ENCODE assay signal across 17 cellular contexts in the genomic region with DNA sequence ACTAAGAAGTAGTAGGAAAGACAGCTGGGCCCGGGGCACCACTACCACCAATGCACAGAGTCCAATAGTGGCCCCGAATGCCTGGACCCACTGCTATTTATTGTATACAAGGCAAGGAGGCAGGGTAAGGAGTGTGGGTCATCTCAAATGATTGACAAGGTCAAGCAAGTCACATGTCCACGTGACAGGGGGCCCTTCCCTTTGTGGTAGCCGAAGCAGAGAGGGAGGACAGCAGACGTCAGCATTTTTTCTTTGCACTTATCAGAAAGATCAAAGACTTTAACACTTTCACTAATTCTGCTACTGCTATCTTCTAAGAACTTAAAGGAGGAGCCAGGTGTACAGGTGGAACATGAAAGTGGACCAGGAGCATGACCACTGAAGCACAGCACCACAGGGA. TPM values are rescaled to one million over a fixed set of nuclear protein-coding genes. Genes with fewer than 3 reads are reported as not detected.
A peak's percentile ranks its signal among the peaks of the same experiment; 100 is the strongest.
DNase-seq lines count a peak whose midpoint lies in the region; FAIRE-seq and TF ChIP-seq lines count a peak whose summit lies in the region.
"Had no signal": no experiment of that assay in that cellular context is flagged by ENCODE, and none has a peak within 500 bp of the region (broad histone marks: within the 10 kb centered on the region; RNA-seq: fewer than 3 reads in every experiment).

No MANE protein-coding gene starts in this region.

- DNase-seq in activated CD4-positive, alpha-beta memory T cell treated with anti-CD3 and anti-CD28 coated beads, Interleukin-2, amount 10 ng/mL, durations not matched to agents 7 days and 5 days: no peak
- DNase-seq in activated CD4-positive, alpha-beta memory T cell treated with anti-CD3 and anti-CD28 coated beads for 36 hours: no peak
- DNase-seq in Caco-2: peak; percentile 28 to 46
- no peak for DNase-seq in bronchial epithelial cell (ENCODE audit: low read depth)
- no peak for DNase-seq in progenitor cell of endocrine pancreas (ENCODE audit: low spot score, unreplicated experiment)
- DNase-seq in NAMALWA (ENCODE audit: low spot score): no peak
- DNase-seq in activated CD4-positive, alpha-beta T cell treated with anti-CD3 and anti-CD28 coated beads, Interleukin-2, amount 10 ng/mL, durations not matched to agents 24 days and 14 days: no peak
- no peak for DNase-seq in activated naive CD4-positive, alpha-beta T cell (lab: John Stamatoyannopoulos, UW)
- DNase-seq: ACHN; C1 segment of cervical spinal cord; CD4-positive, alpha-beta memory T cell; COR-L47; GF-D8 had no signal

- no peaks in the 10 kb centered on the region for H3K4me1 ChIP-seq in Caco-2
- H3K4me1 ChIP-seq: HAP-1 had no signal

- FAIRE-seq in bronchial epithelial cell (lab: Jason Lieb, UNC): peak; percentile 66
- FAIRE-seq: GM19239, H1 had no signal

- BruUV-seq in Caco-2 (replicated peaks; lab: Mats Ljungman, UMichigan): no TSS peak

- peaks cover 29% of the 10 kb centered on the region for H3K4me1 Mint-ChIP-seq in activated CD4-positive, alpha-beta memory T cell treated with anti-CD3 and anti-CD28 coated beads, Interleukin-2, amount 10 ng/mL, durations not matched to agents 7 days and 5 days
- H3K4me1 Mint-ChIP-seq in activated CD4-positive, alpha-beta memory T cell treated with anti-CD3 and anti-CD28 coated beads for 36 hours (ENCODE audit: low read depth): peaks cover 30% of the 10 kb centered on the region
- no peaks in the 10 kb centered on the region for H3K4me1 Mint-ChIP-seq in Caco-2 (ENCODE audit: low read depth, unreplicated experiment)
- H3K4me1 Mint-ChIP-seq in progenitor cell of endocrine pancreas (ENCODE audit: low read depth): no peaks in the 10 kb centered on the region
- H3K4me1 Mint-ChIP-seq in activated CD4-positive, alpha-beta T cell treated with anti-CD3 and anti-CD28 coated beads, Interleukin-2, amount 10 ng/mL, durations not matched to agents 24 days and 14 days: peaks cover 20% of the 10 kb centered on the region

- H3K9me3 ChIP-seq in Caco-2: no peaks in the 10 kb centered on the region
- H3K9me3 ChIP-seq: HAP-1 had no signal

- intact Hi-C loops in activated CD4-positive, alpha-beta memory T cell treated with anti-CD3 and anti-CD28 coated beads for 36 hours (cut with micrococcal nuclease): no loop called here
- intact Hi-C loops in Caco-2 (cut with micrococcal nuclease; ENCODE audit: unreplicated experiment): no loop called here
- intact Hi-C loops in activated CD4-positive, alpha-beta T cell treated with anti-CD3 and anti-CD28 coated beads, Interleukin-2, amount 10 ng/mL, durations not matched to agents 24 days and 14 days (cut with micrococcal nuclease): no loop called here

- TF ChIP-seq CTCF in Caco-2 (IDR thresholded peaks at IDR 0.05; ENCODE audit: insufficient read depth in 1 of 2, low read depth in 1 of 2, low read length in 1 of 2, severe bottlenecking in 1 of 2, unreplicated experiment in 1 of 2) (no peak), bronchial epithelial cell (IDR thresholded peaks at IDR 0.05; ENCODE audit: insufficient read depth, low read length, severe bottlenecking) (no peak), progenitor cell of endocrine pancreas (IDR thresholded peaks at IDR 0.05; ENCODE audit: unreplicated experiment) (no peak)

- no peaks in the 10 kb centered on the region for H3K27me3 Mint-ChIP-seq in activated CD4-positive, alpha-beta memory T cell treated with anti-CD3 and anti-CD28 coated beads, Interleukin-2, amount 10 ng/mL, durations not matched to agents 7 days and 5 days
- H3K27me3 Mint-ChIP-seq in activated CD4-positive, alpha-beta memory T cell treated with anti-CD3 and anti-CD28 coated beads for 36 hours: no peaks in the 10 kb centered on the region
- H3K27me3 Mint-ChIP-seq in Caco-2 (ENCODE audit: insufficient read depth, unreplicated experiment) (no peaks in the 10 kb centered on the region), progenitor cell of endocrine pancreas (no peaks in the 10 kb centered on the region)
- H3K27me3 Mint-ChIP-seq in activated CD4-positive, alpha-beta T cell treated with anti-CD3 and anti-CD28 coated beads, Interleukin-2, amount 10 ng/mL, durations not matched to agents 24 days and 14 days: no peaks in the 10 kb centered on the region
- H3K27me3 Mint-ChIP-seq: B cell; CD4-positive, alpha-beta memory T cell had no signal

- H3K36me3 ChIP-seq in Caco-2 (ENCODE audit: control insufficient read depth, insufficient read depth, low read length) (no peaks in the 10 kb centered on the region), bronchial epithelial cell (ENCODE audit: control insufficient read depth, insufficient read depth, low read length) (peaks cover 16% of the 10 kb centered on the region)

- H3K27ac Mint-ChIP-seq in activated CD4-positive, alpha-beta memory T cell treated with anti-CD3 and anti-CD28 coated beads, Interleukin-2, amount 10 ng/mL, durations not matched to agents 7 days and 5 days: peak overlapping the region; percentile 1
- no peak overlapping the region for H3K27ac Mint-ChIP-seq in activated CD4-positive, alpha-beta memory T cell treated with anti-CD3 and anti-CD28 coated beads for 36 hours
- H3K27ac Mint-ChIP-seq in Caco-2 (ENCODE audit: unreplicated experiment) (no peak overlapping the region), progenitor cell of endocrine pancreas (peak overlapping the region; percentile 42)
- no peak overlapping the region for H3K27ac Mint-ChIP-seq in activated CD4-positive, alpha-beta T cell treated with anti-CD3 and anti-CD28 coated beads, Interleukin-2, amount 10 ng/mL, durations not matched to agents 24 days and 14 days
- H3K27ac Mint-ChIP-seq: B cell had no signal

- H3K4me3 ChIP-seq in Caco-2 (ENCODE audit: low read depth, low read length): no peak overlapping the region
- H3K4me3 ChIP-seq in bronchial epithelial cell (ENCODE audit: low read depth, low read length): no peak overlapping the region
- H3K4me3 ChIP-seq: HAP-1 had no signal

- H3K9me3 Mint-ChIP-seq in activated CD4-positive, alpha-beta memory T cell treated with anti-CD3 and anti-CD28 coated beads, Interleukin-2, amount 10 ng/mL, durations not matched to agents 7 days and 5 days: no peaks in the 10 kb centered on the region
- H3K9me3 Mint-ChIP-seq in activated CD4-positive, alpha-beta memory T cell treated with anti-CD3 and anti-CD28 coated beads for 36 hours: no peaks in the 10 kb centered on the region
- H3K9me3 Mint-ChIP-seq in Caco-2 (ENCODE audit: unreplicated experiment) (no peaks in the 10 kb centered on the region), progenitor cell of endocrine pancreas (ENCODE audit: low read depth) (no peaks in the 10 kb centered on the region)
- no peaks in the 10 kb centered on the region for H3K9me3 Mint-ChIP-seq in activated CD4-positive, alpha-beta T cell treated with anti-CD3 and anti-CD28 coated beads, Interleukin-2, amount 10 ng/mL, durations not matched to agents 24 days and 14 days
- H3K9me3 Mint-ChIP-seq: CD4-positive, alpha-beta memory T cell had no signal

- CTCF ChIA-PET in activated CD4-positive, alpha-beta memory T cell treated with anti-CD3 and anti-CD28 coated beads, Interleukin-2, amount 10 ng/mL, durations not matched to agents 7 days and 5 days (lab: Charles Lee): no interaction called here
- CTCF ChIA-PET in activated CD4-positive, alpha-beta memory T cell treated with anti-CD3 and anti-CD28 coated beads for 36 hours (lab: Charles Lee): interaction anchor here (1.9 kb wide), 1 partner anchor 8 kb away, joined by 8 read pairs; no protein-coding TSS in a partner anchor
- CTCF ChIA-PET in Caco-2 (lab: Charles Lee): no interaction called here

- no peaks in the 10 kb centered on the region for H3K27me3 ChIP-seq in Caco-2 (replicated peaks; ENCODE audit: control insufficient read depth, insufficient read depth, low read length)
- H3K27me3 ChIP-seq in bronchial epithelial cell (ENCODE audit: control insufficient read depth, insufficient read depth, low read length): no peaks in the 10 kb centered on the region

- POLR2A ChIA-PET in activated CD4-positive, alpha-beta memory T cell treated with anti-CD3 and anti-CD28 coated beads, Interleukin-2, amount 10 ng/mL, durations not matched to agents 7 days and 5 days (lab: Charles Lee): no interaction called here
- POLR2A ChIA-PET in activated CD4-positive, alpha-beta memory T cell treated with anti-CD3 and anti-CD28 coated beads for 36 hours (lab: Charles Lee): no interaction called here
- POLR2A ChIA-PET in Caco-2 (lab: Charles Lee): no interaction called here

- no peak overlapping the region for H3K4me3 Mint-ChIP-seq in activated CD4-positive, alpha-beta memory T cell treated with anti-CD3 and anti-CD28 coated beads, Interleukin-2, amount 10 ng/mL, durations not matched to agents 7 days and 5 days
- H3K4me3 Mint-ChIP-seq in activated CD4-positive, alpha-beta memory T cell treated with anti-CD3 and anti-CD28 coated beads for 36 hours: no peak overlapping the region
- no peak overlapping the region for H3K4me3 Mint-ChIP-seq in Caco-2 (ENCODE audit: unreplicated experiment)
- no peak overlapping the region for H3K4me3 Mint-ChIP-seq in progenitor cell of endocrine pancreas (ENCODE audit: low read depth)
- no peak overlapping the region for H3K4me3 Mint-ChIP-seq in activated CD4-positive, alpha-beta T cell treated with anti-CD3 and anti-CD28 coated beads, Interleukin-2, amount 10 ng/mL, durations not matched to agents 24 days and 14 days
- H3K4me3 Mint-ChIP-seq: B cell; CD4-positive, alpha-beta memory T cell had no signal

- H3K36me3 Mint-ChIP-seq in activated CD4-positive, alpha-beta memory T cell treated with anti-CD3 and anti-CD28 coated beads, Interleukin-2, amount 10 ng/mL, durations not matched to agents 7 days and 5 days (ENCODE audit: low read depth): peaks cover 27% of the 10 kb centered on the region
- peaks cover 15% of the 10 kb centered on the region for H3K36me3 Mint-ChIP-seq in activated CD4-positive, alpha-beta memory T cell treated with anti-CD3 and anti-CD28 coated beads for 36 hours
- H3K36me3 Mint-ChIP-seq in Caco-2 (ENCODE audit: insufficient read depth, unreplicated experiment) (peaks cover 8% of the 10 kb centered on the region), progenitor cell of endocrine pancreas (ENCODE audit: insufficient read depth) (peaks cover 11% of the 10 kb centered on the region)
- peaks cover 31% of the 10 kb centered on the region for H3K36me3 Mint-ChIP-seq in activated CD4-positive, alpha-beta T cell treated with anti-CD3 and anti-CD28 coated beads, Interleukin-2, amount 10 ng/mL, durations not matched to agents 24 days and 14 days (ENCODE audit: low read depth)

RNA-seq across cellular contexts. Expression of a gene that starts 6.5 kb away (rescaled TPM):
- total RNA-seq in activated CD4-positive, alpha-beta memory T cell treated with anti-CD3 and anti-CD28 coated beads, Interleukin-2, amount 10 ng/mL, durations not matched to agents 7 days and 5 days: 10 to 100 TPM; 61.1 to 63.9 TPM
- 10 to 100 TPM; 57.1 to 59.9 TPM for total RNA-seq in activated CD4-positive, alpha-beta memory T cell treated with anti-CD3 and anti-CD28 coated beads for 36 hours
- total RNA-seq in Caco-2 (2022): 37.1 and 41.3 TPM in 2 replicates
- total RNA-seq in bronchial epithelial cell: 10.3 and 15.6 TPM in 2 replicates
- total RNA-seq in progenitor cell of endocrine pancreas: 75.2 and 87.4 TPM in 2 replicates
- 88.9 and 90.6 TPM in 2 replicates for total RNA-seq in activated CD4-positive, alpha-beta T cell treated with anti-CD3 and anti-CD28 coated beads, Interleukin-2, amount 10 ng/mL, durations not matched to agents 24 days and 14 days

RNA-seq across cellular contexts. Expression of a gene that starts 24.3 kb away (rescaled TPM):
- 10 to 100 TPM in 1 of 2 experiments, 1 to 10 TPM in 1; 8.2 to 10.6 TPM for total RNA-seq in activated CD4-positive, alpha-beta memory T cell treated with anti-CD3 and anti-CD28 coated beads, Interleukin-2, amount 10 ng/mL, durations not matched to agents 7 days and 5 days
- 1 to 10 TPM; 6.9 to 8.4 TPM for total RNA-seq in activated CD4-positive, alpha-beta memory T cell treated with anti-CD3 and anti-CD28 coated beads for 36 hours
- 13.4 and 14.7 TPM in 2 replicates for total RNA-seq in Caco-2 (2022)
- 24.3 and 47.7 TPM in 2 replicates for total RNA-seq in bronchial epithelial cell
- 27.2 and 28.0 TPM in 2 replicates for total RNA-seq in progenitor cell of endocrine pancreas
- 42.3 and 43.1 TPM in 2 replicates for total RNA-seq in activated CD4-positive, alpha-beta T cell treated with anti-CD3 and anti-CD28 coated beads, Interleukin-2, amount 10 ng/mL, durations not matched to agents 24 days and 14 days

RNA-seq across cellular contexts. Expression of a gene that starts 43.9 kb away (rescaled TPM):
- total RNA-seq in activated CD4-positive, alpha-beta memory T cell treated with anti-CD3 and anti-CD28 coated beads, Interleukin-2, amount 10 ng/mL, durations not matched to agents 7 days and 5 days: 10 to 100 TPM; 23.1 to 25.6 TPM
- 10 to 100 TPM; 38.8 to 39.6 TPM for total RNA-seq in activated CD4-positive, alpha-beta memory T cell treated with anti-CD3 and anti-CD28 coated beads for 36 hours
- total RNA-seq in Caco-2 (2022) (19.1 and 20.3 TPM in 2 replicates), bronchial epithelial cell (8.4 and 8.7 TPM in 2 replicates), progenitor cell of endocrine pancreas (39.8 and 43.2 TPM in 2 replicates)
- total RNA-seq in activated CD4-positive, alpha-beta T cell treated with anti-CD3 and anti-CD28 coated beads, Interleukin-2, amount 10 ng/mL, durations not matched to agents 24 days and 14 days: 71.4 and 80.3 TPM in 2 replicates

Comparison
In these comparisons a context has a peak if more than half of its experiments do, and no peak if none do; other contexts are left out.
1. H3K27ac Mint-ChIP-seq: peak in activated CD4-positive, alpha-beta memory T cell treated with anti-CD3 and anti-CD28 coated beads, Interleukin-2, amount 10 ng/mL, durations not matched to agents 7 days and 5 days (single experiment) and progenitor cell of endocrine pancreas (single experiment); none in activated CD4-positive, alpha-beta memory T cell treated with anti-CD3 and anti-CD28 coated beads for 36 hours (single experiment), Caco-2 (single experiment) and activated CD4-positive, alpha-beta T cell treated with anti-CD3 and anti-CD28 coated beads, Interleukin-2, amount 10 ng/mL, durations not matched to agents 24 days and 14 days (single experiment).
2. DNase-seq: peak in Caco-2 (2 of 2); none in activated CD4-positive, alpha-beta memory T cell treated with anti-CD3 and anti-CD28 coated beads, Interleukin-2, amount 10 ng/mL, durations not matched to agents 7 days and 5 days (single experiment), activated CD4-positive, alpha-beta memory T cell treated with anti-CD3 and anti-CD28 coated beads for 36 hours (single experiment), bronchial epithelial cell (single experiment), progenitor cell of endocrine pancreas (single experiment), NAMALWA (single experiment), activated CD4-positive, alpha-beta T cell treated with anti-CD3 and anti-CD28 coated beads, Interleukin-2, amount 10 ng/mL, durations not matched to agents 24 days and 14 days (single experiment) and activated naive CD4-positive, alpha-beta T cell (0 of 4).